In the genomic region with DNA sequence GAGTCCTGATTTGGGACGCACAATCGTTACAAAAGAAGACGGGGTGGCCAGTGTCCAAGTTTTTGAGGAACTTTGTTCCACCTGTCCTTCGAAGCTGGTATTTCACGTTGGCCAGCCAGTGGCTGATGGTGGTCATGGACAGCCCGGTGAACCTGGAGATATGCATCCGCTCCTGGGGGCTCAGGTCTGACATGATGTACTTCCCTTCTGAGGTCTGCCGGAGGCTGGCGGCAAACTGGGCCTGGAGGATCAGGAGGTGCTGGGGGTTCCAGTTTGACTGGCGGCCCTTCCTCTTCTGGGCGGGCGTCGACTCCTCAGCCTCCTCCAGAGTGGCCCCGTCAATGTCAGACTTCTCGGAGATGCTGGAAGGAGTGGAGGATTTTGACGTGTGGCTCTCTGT, we compare ENCODE assay signal across 20 cellular contexts.
"Had no signal": no experiment of that assay in that cellular context is flagged by ENCODE, and none has a peak within 500 bp of the region (broad histone marks: within the 10 kb centered on the region; RNA-seq: fewer than 3 reads in every experiment).

No MANE protein-coding gene starts in this region.

- ATAC-seq: Panc1, PC-3, SK-N-SH treated with all-trans-retinoic acid at 6 μM for 48 hours had no signal

- DNase-seq: KBM-7, MV-4-11, NCI-H1048, NCI-H1105, NCI-H1417, NCI-H1436 treated with DMSO at 0.1 percent for 48 hours, NCI-H1694, NCI-H187 treated with DMSO at 0.1 percent for 48 hours, NCI-H2029 treated with DMSO at 0.1 percent for 48 hours, NCI-H2171 treated with DMSO at 0.1 percent for 48 hours, NCI-H345, NCI-H446 treated with DMSO at 0.1 percent for 48 hours, NCI-H510A treated with DMSO at 0.1 percent for 48 hours, NCI-H69, NCI-H774, PC-3, SHP77 had no signal

- H3K27ac ChIP-seq: RWPE1 had no signal
